ENCODE assay signal across 9 cellular contexts in the genomic region with DNA sequence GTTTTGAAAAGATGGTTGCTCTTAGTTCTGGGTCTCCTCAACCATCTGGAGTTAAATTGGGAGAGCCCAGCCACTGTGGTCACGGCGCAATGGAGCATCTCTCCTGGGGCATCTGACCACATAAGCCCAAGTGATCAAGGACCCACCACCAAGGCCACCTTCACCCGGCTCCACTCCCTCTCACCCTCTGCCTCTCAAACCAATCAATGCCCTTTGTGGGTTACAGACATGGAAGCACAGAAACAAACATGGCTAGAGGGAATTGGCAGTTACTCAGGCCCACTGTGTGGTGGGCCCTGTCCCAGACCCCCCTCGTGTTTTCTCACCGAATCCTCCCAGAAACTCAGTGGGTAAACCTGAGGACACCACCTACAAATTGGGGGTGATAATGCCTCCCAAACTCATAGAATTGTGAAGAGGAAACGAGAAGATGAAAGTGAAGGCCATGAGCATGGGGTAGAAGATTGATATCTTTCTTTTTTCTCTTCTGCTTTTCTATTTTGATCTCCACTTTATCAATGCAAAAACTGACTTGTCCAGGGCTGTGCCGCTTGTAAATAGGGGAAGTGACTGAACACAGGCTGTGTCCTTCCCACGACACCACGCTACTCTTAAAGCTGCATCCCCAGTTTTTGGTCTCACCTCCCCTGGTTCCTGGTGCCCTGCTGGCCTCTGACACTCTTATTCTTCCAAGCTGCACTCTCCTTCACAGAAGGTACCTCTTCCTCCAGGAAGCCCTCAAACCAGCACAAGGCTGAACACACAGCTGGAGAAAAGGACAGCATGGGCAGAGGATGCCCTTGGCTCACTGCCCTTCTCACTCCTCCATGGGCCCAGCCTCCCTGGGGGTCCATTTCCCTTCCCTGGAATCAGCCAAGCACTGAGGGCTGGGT.
DNase-seq lines count a peak whose midpoint lies in the region; ATAC-seq and TF ChIP-seq lines count a peak whose summit lies in the region.
"Had no signal": no experiment of that assay in that cellular context is flagged by ENCODE, and none has a peak within 500 bp of the region (broad histone marks: within the 10 kb centered on the region; RNA-seq: fewer than 3 reads in every experiment).

No MANE protein-coding gene starts in this region.

- peak; percentile 80 for ATAC-seq in GM21619 (IDR thresholded peaks at IDR 0.05; ENCODE audit: unreplicated experiment)
- ATAC-seq in activated CD4-positive, CD25-positive, alpha-beta regulatory T cell treated with anti-CD3 and anti-CD28 coated beads, Interleukin-2, amount 50 U/mL, for 24 hours: no peak

- TF ChIP-seq CTCF in GM12865 (IDR thresholded peaks at IDR 0.05; ENCODE audit: insufficient read depth, low read depth, low read length, missing control alignments): no peak
- no peak for TF ChIP-seq CTCF in HL-60 (IDR thresholded peaks at IDR 0.05; ENCODE audit: insufficient read depth, low read length)

- H3K27ac ChIP-seq in HL-60 (replicated peaks) (peak overlapping the region; percentile 56), layer of hippocampus (ENCODE audit: low read depth, low read length) (peak overlapping the region; percentile 36)

- DNase-seq in GM12865 (ENCODE audit: low read depth) (peak; percentile 73), HL-60 (ENCODE audit: low read depth in 1 of 2, low spot score in 1 of 2) (peak in 1 of 2 experiments; percentile 76), putamen (ENCODE audit: low spot score) (no peak), COLO668 (lab: John Stamatoyannopoulos, UW; ENCODE audit: unreplicated experiment) (no peak)
- DNase-seq in stimulated activated CD4-positive, alpha-beta T cell treated with anti-CD3 and anti-CD28 coated beads, Interleukin-2, amount 100 ng/mL, for 48 hours: no peak
- DNase-seq: NCI-H526 treated with DMSO at 0.1 percent for 48 hours had no signal

- H3K27me3 ChIP-seq in HL-60 (ENCODE audit: insufficient read depth, poor library complexity, severe bottlenecking) (no peaks in the 10 kb centered on the region), layer of hippocampus (ENCODE audit: control insufficient read depth, insufficient read depth, low read length) (no peaks in the 10 kb centered on the region)

- H3K4me3 ChIP-seq in GM12865 (ENCODE audit: low read depth, low read length) (no peak overlapping the region), HL-60 (replicated peaks; ENCODE audit: insufficient read depth, low read length) (no peak overlapping the region)
